ENCODE assay signal across 1 cellular context in the genomic region with DNA sequence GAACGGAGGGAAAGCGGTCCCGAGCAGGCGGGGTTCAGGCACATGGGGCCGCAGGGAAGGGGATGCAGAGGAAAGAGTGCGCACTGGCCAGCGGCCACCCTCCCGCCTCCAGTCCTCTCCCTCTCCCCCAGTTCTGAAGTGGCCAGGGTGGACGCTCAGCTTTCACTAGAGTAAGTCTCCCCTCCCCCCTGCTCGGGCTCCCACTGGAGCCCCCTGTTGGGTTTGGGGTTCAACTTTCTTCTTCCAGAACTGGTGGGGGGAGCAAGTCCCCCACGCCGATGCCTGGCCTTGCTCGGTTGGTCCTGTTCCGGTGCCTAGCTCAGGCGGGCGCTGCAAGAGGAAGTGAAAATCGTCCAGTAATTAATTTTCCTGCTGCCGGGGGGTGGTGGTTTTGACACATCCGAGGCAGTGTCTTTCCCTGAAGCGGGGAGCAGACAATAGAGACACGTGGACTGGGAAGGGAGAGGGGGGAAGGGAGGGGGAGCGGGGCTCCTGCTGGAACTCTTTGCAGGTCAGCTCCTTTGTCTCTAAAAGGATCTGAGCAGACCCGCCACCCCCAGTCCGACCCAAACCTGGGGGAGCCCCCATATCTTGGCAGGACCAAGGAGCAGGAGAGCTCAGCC.
TF ChIP-seq lines count a peak whose summit lies in the region.

No MANE protein-coding gene starts in this region.

TF ChIP-seq in HepG2, 621 proteins besides CTCF, POLR2A, EP300 and RAD21:
- TF ChIP-seq ZNF713 (CRISPR knock-in tag; IDR thresholded peaks at IDR 0.05) (no peak), ZNF512 (CRISPR knock-in tag; IDR thresholded peaks at IDR 0.05) (peak; percentile 12; the same call in 1 of the 2 replicates)
- TF ChIP-seq, protein P1, sequence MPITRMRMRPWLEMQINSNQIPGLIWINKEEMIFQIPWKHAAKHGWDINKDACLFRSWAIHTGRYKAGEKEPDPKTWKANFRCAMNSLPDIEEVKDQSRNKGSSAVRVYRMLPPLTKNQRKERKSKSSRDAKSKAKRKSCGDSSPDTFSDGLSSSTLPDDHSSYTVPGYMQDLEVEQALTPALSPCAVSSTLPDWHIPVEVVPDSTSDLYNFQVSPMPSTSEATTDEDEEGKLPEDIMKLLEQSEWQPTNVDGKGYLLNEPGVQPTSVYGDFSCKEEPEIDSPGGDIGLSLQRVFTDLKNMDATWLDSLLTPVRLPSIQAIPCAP (CRISPR knock-in tag; IDR thresholded peaks at IDR 0.05; ENCODE audit: low read depth): no peak
TF ChIP-seq in HepG2: peak in this region for 1.
